Comparison of ENCODE assay signal across 13 cellular contexts in the genomic region with DNA sequence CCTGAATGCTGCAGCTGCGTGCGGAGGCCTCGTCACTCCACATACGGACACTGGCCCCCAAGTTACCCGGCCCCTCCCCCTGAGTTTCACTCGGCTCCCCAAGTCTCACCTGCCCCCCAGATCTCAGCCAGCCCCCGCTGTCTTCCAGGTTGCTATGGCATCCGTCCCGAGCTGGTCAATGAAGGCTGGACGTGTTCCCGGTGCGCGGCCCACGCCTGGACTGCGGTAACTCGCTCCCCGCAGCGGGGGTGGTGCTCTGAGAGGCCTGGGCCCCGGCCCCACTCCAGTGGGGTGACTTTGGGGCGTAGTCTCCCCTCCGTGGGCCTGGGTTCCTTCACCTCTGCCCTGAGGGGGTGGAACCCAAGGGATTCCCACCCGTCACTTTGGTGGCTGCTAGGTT.
"Had no signal": no experiment of that assay in that cellular context is flagged by ENCODE, and none has a peak within 500 bp of the region (broad histone marks: within the 10 kb centered on the region; RNA-seq: fewer than 3 reads in every experiment).

No MANE protein-coding gene starts in this region.

- H3K27me3 ChIP-seq: hepatocyte, sigmoid colon had no signal

- DNase-seq: foreskin melanocyte; kidney glomerular epithelial cell; midbrain; sigmoid colon; stimulated activated CD4-positive, alpha-beta T cell treated with anti-CD3 and anti-CD28 coated beads, Interleukin-2, amount 100 ng/mL, for 24 hours; stimulated activated CD4-positive, alpha-beta T cell treated with anti-CD3 and anti-CD28 coated beads, Interleukin-4, amount 100 ng/mL, for 4 hours; stimulated activated naive CD4-positive, alpha-beta T cell treated with Interleukin-2 at 50 U/mL for 16 hours; trophoblast cell had no signal

- H3K27ac Mint-ChIP-seq: dendritic cell treated with granulocyte-macrophage colony-stimulating factor and Interleukin-4, amounts not matched to agents 40 ng/mL and 50 ng/mL, for 4 days; nephron had no signal

- H3K4me3 Mint-ChIP-seq: dendritic cell treated with granulocyte-macrophage colony-stimulating factor and Interleukin-4, amounts not matched to agents 40 ng/mL and 50 ng/mL, for 4 days; nephron had no signal

- H3K9me3 ChIP-seq: sigmoid colon had no signal

- H3K9me3 Mint-ChIP-seq: dendritic cell treated with granulocyte-macrophage colony-stimulating factor and Interleukin-4, amounts not matched to agents 40 ng/mL and 50 ng/mL, for 4 days; nephron had no signal

- H3K27ac ChIP-seq: hepatocyte, parathyroid adenoma, sigmoid colon, skin epidermis had no signal

- H3K4me3 ChIP-seq: hepatocyte, sigmoid colon, skin epidermis had no signal
